8 cellular contexts compared by ENCODE assay signal in genomic region chr16:20899503-20900298, GRCh38. TPM values are rescaled to one million over a fixed set of nuclear protein-coding genes. Genes with fewer than 3 reads are reported as not detected.
DNase-seq lines count a peak whose midpoint lies in the region; ATAC-seq and TF ChIP-seq lines count a peak whose summit lies in the region.

No MANE protein-coding gene starts in this region.

- WGBS in mesodermal cell (ENCODE audit: insufficient coverage in 2 of 2), 2 experiments, result 0% methylated on average over 10 of the region's 23 CpGs; no CpG with 5 or more reads in 1 of the 2 experiments

- no peak for TF ChIP-seq CTCF in upper lobe of right lung (IDR thresholded peaks at IDR 0.05)

- DNase-seq in NCI-H82 (lab: John Stamatoyannopoulos, UW) (peak; percentile 70), cerebellar cortex (ENCODE audit: low spot score) (peak; percentile 11), upper lobe of right lung (no peak), NCI-H1694 (lab: John Stamatoyannopoulos, UW) (no peak), retina (no peak)

- H3K4me3 ChIP-seq in GM08714 (ENCODE audit: low read length) (peak overlapping the region; percentile 89), mesodermal cell (ENCODE audit: extremely low read depth, insufficient read depth, low read length, poor library complexity, severe bottlenecking) (peak overlapping the region; percentile 86), upper lobe of right lung (peak overlapping the region; percentile 91)

- ATAC-seq in upper lobe of right lung (peak; percentile 1), HG03571 (IDR thresholded peaks at IDR 0.05; ENCODE audit: unreplicated experiment) (no peak)

- intact Hi-C loops in upper lobe of right lung (cut with DNase I), result no loop called here

- peaks cover 34% of the 10 kb centered on the region for H3K36me3 ChIP-seq in mesodermal cell (ENCODE audit: control insufficient read depth, insufficient read depth, low read length)
- peaks cover 8% of the 10 kb centered on the region for H3K36me3 ChIP-seq in upper lobe of right lung

- peak overlapping the region; percentile 98 for H3K27ac ChIP-seq in mesodermal cell (ENCODE audit: low read depth, low read length, severe bottlenecking)
- H3K27ac ChIP-seq in upper lobe of right lung, result peak overlapping the region; percentile 98

- no peaks in the 10 kb centered on the region for H3K9me3 ChIP-seq in mesodermal cell (ENCODE audit: control insufficient read depth, low read length)
- H3K9me3 ChIP-seq in upper lobe of right lung, result no peaks in the 10 kb centered on the region

- peaks cover 28% of the 10 kb centered on the region for H3K4me1 ChIP-seq in mesodermal cell (ENCODE audit: control insufficient read depth, insufficient read depth, low read length, poor library complexity, severe bottlenecking)
- peaks cover 53% of the 10 kb centered on the region for H3K4me1 ChIP-seq in upper lobe of right lung

- H3K27me3 ChIP-seq in upper lobe of right lung, result no peaks in the 10 kb centered on the region

RNA-seq across cellular contexts. Expression of gene DCUN1D3, which starts 0.5 kb away (rescaled TPM):
- 9.2 TPM for polyA plus RNA-seq in mesodermal cell (2013, experiment 1 of 2)
- 7.5 TPM for polyA plus RNA-seq in mesodermal cell (2013, experiment 2 of 2)
- 28.7 TPM for total RNA-seq in upper lobe of right lung

RNA-seq across cellular contexts. Expression of gene LYRM1, which starts 0.9 kb away (rescaled TPM):
- polyA plus RNA-seq in mesodermal cell (2013, experiment 1 of 2), result 31.1 TPM
- 31.6 TPM for polyA plus RNA-seq in mesodermal cell (2013, experiment 2 of 2)
- 28.9 TPM for total RNA-seq in upper lobe of right lung

Comparison
In these comparisons a context has a peak if more than half of its experiments do, and no peak if none do; other contexts are left out.
1. DNase-seq: peak in NCI-H82 (single experiment) and cerebellar cortex (single experiment); none in upper lobe of right lung (single experiment), NCI-H1694 (single experiment) and retina (single experiment).
2. Peak in every context shown above with its lines, with median percentiles within 50 percentile points of each other: H3K4me3 ChIP-seq.